Comparison of ENCODE assay signal across 10 cellular contexts in genomic region chr19:30228726-30229523, GRCh38.
DNase-seq lines count a peak whose midpoint lies in the region; ATAC-seq, FAIRE-seq and TF ChIP-seq lines count a peak whose summit lies in the region.
"Had no signal": no experiment of that assay in that cellular context is flagged by ENCODE, and none has a peak within 500 bp of the region (broad histone marks: within the 10 kb centered on the region; RNA-seq: fewer than 3 reads in every experiment).

No MANE protein-coding gene starts in this region.

- 7 to 11% methylated on average over 52 to 54 of the region's 54 CpGs for WGBS in pancreas, 2 donors

- H3K4me3 ChIP-seq in CD8-positive, alpha-beta memory T cell (ENCODE audit: low read length), result no peak overlapping the region
- peak overlapping the region in 1 of 4 donors; percentile 64 for H3K4me3 ChIP-seq in pancreas
- peak overlapping the region in 1 of 2 donors; percentile 39 for H3K4me3 ChIP-seq in left lung

- DNase-seq in CD8-positive, alpha-beta memory T cell, result no peak
- DNase-seq in NCI-H748 treated with DMSO at 0.1 percent for 48 hours (lab: John Stamatoyannopoulos, UW) (peak; percentile 21), frontal cortex (ENCODE audit: low spot score in 2 of 2) (peak; percentile 35 to 50), pancreas (no peak), pons (ENCODE audit: low spot score) (no peak), Calu3 (no peak), left lung (no peak)

- CTCF ChIA-PET in CD8-positive, alpha-beta memory T cell (lab: Charles Lee), result no interaction called here
- CTCF ChIA-PET in Calu3 (lab: Charles Lee), result no interaction called here

- peaks cover 0 to 2% (median 0%) of the 10 kb centered on the region in 5 donors for H3K9me3 Mint-ChIP-seq in CD8-positive, alpha-beta memory T cell
- H3K9me3 Mint-ChIP-seq in Calu3 (ENCODE audit: low read depth, unreplicated experiment), result peaks cover 5% of the 10 kb centered on the region

- POLR2A ChIA-PET in CD8-positive, alpha-beta memory T cell (lab: Charles Lee), result no interaction called here

- H3K9me3 ChIP-seq in CD8-positive, alpha-beta memory T cell (ENCODE audit: low read length), result no peaks in the 10 kb centered on the region
- H3K9me3 ChIP-seq in pancreas (no peaks in the 10 kb centered on the region), left lung (no peaks in the 10 kb centered on the region)

- peaks cover 56 to 72% of the 10 kb centered on the region in 2 donors for H3K27me3 Mint-ChIP-seq in CD8-positive, alpha-beta memory T cell
- peaks cover 45% of the 10 kb centered on the region for H3K27me3 Mint-ChIP-seq in Calu3 (ENCODE audit: unreplicated experiment)

- FAIRE-seq in frontal cortex (lab: Jason Lieb, UNC) (no peak), pancreas (lab: Jason Lieb, UNC) (no peak)
- FAIRE-seq: colon, GM18507 had no signal

- BruUV-seq in Calu3 (replicated peaks; lab: Mats Ljungman, UMichigan), result no TSS peak

- H3K4me1 ChIP-seq in CD8-positive, alpha-beta memory T cell (ENCODE audit: insufficient read depth, low read length), result peaks cover 8% of the 10 kb centered on the region
- H3K4me1 ChIP-seq in pancreas (peaks cover 7 to 21% (median 11%) of the 10 kb centered on the region in 3 donors), left lung (peaks cover 6 to 31% of the 10 kb centered on the region in 2 donors)

- no peak overlapping the region for H3K27ac Mint-ChIP-seq in CD8-positive, alpha-beta memory T cell
- no peak overlapping the region for H3K27ac Mint-ChIP-seq in Calu3 (ENCODE audit: unreplicated experiment)

- H3K27me3 ChIP-seq in CD8-positive, alpha-beta memory T cell (ENCODE audit: insufficient read depth, low read length, poor library complexity, severe bottlenecking), result peaks cover 6% of the 10 kb centered on the region
- peaks cover 0 to 14% (median 0%) of the 10 kb centered on the region in 4 donors for H3K27me3 ChIP-seq in pancreas
- peaks cover 44 to 98% of the 10 kb centered on the region in 2 donors for H3K27me3 ChIP-seq in left lung

- TF ChIP-seq CTCF in pancreas (IDR thresholded peaks at IDR 0.05) (no peak), Calu3 (IDR thresholded peaks at IDR 0.05; ENCODE audit: unreplicated experiment) (no peak), left lung (IDR thresholded peaks at IDR 0.05) (no peak)

- H3K36me3 ChIP-seq in CD8-positive, alpha-beta memory T cell (ENCODE audit: insufficient read depth, low read length), result no peaks in the 10 kb centered on the region
- H3K36me3 ChIP-seq in pancreas, result no peaks in the 10 kb centered on the region
- H3K36me3 ChIP-seq in left lung, result no peaks in the 10 kb centered on the region

- no peak overlapping the region for H3K27ac ChIP-seq in CD8-positive, alpha-beta memory T cell (ENCODE audit: low read depth, low read length)
- H3K27ac ChIP-seq in pancreas (no peak overlapping the region), left lung (no peak overlapping the region)

- no peaks in the 10 kb centered on the region for H3K36me3 Mint-ChIP-seq in CD8-positive, alpha-beta memory T cell
- H3K36me3 Mint-ChIP-seq in Calu3 (ENCODE audit: insufficient read depth, unreplicated experiment), result peaks cover 12% of the 10 kb centered on the region

- peak overlapping the region in 5 of 7 donors; percentile 19 to 72 (median 62) for H3K4me3 Mint-ChIP-seq in CD8-positive, alpha-beta memory T cell
- no peak overlapping the region for H3K4me3 Mint-ChIP-seq in Calu3 (ENCODE audit: low read depth, unreplicated experiment)

- peak; percentile 23 to 38 (median 36) for ATAC-seq in pancreas
- no peak for ATAC-seq in GM21723 (IDR thresholded peaks at IDR 0.05; ENCODE audit: unreplicated experiment)
- no peak for ATAC-seq in left lung

- intact Hi-C loops in pancreas (cut with DNase I), result no loop called here
- intact Hi-C loops in Calu3 (cut with micrococcal nuclease; ENCODE audit: unreplicated experiment), result no loop called here
- intact Hi-C loops in left lung (cut with DNase I), result no loop called here

- H3K4me1 Mint-ChIP-seq in CD8-positive, alpha-beta memory T cell, result peaks cover 20 to 32% (median 31%) of the 10 kb centered on the region in 3 donors
- H3K4me1 Mint-ChIP-seq in Calu3 (ENCODE audit: low read depth, unreplicated experiment), result peaks cover 7% of the 10 kb centered on the region

Comparison
In these comparisons a context has a peak if more than half of its experiments do, and no peak if none do; other contexts are left out.
1. DNase-seq: peak in NCI-H748 treated with DMSO at 0.1 percent for 48 hours (single experiment) and frontal cortex (2 of 2); none in CD8-positive, alpha-beta memory T cell (0 of 5), pancreas (0 of 6), pons (single experiment), Calu3 (single experiment) and left lung (0 of 2).
2. ATAC-seq: peak in pancreas (4 of 4); none in GM21723 (single experiment) and left lung (single experiment).